Comparison of ENCODE assay signal across 27 cellular contexts in the genomic region with DNA sequence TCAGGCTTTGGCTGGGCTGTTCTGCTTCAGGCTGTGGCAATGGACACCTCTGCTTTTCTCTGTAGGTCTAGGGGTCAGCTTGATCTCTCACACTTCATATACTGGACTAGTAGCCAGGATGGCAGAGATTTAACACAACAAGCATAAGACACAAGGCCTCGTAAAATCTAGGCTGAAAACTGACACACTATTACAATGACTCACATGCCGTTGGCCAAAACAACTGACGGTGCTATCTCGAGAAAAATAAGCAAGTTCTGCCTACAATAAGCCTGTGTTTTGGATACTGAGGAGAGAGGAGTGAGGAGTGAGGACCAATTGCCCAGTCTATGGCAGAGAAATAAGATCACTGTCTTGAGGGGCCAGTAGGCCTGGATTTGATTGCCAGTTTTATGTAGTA.
A peak's percentile ranks its signal among the peaks of the same experiment; 100 is the strongest.
DNase-seq lines count a peak whose midpoint lies in the region; ATAC-seq and TF ChIP-seq lines count a peak whose summit lies in the region.
"Had no signal": no experiment of that assay in that cellular context is flagged by ENCODE, and none has a peak within 500 bp of the region (broad histone marks: within the 10 kb centered on the region; RNA-seq: fewer than 3 reads in every experiment).

No MANE protein-coding gene starts in this region.

- ATAC-seq in GM19395 (IDR thresholded peaks at IDR 0.05; ENCODE audit: unreplicated experiment) = no peak
- ATAC-seq: activated T-cell treated with anti-CD3 and anti-CD28 coated beads, Interleukin-2, amount 50 U/mL, for 72 hours; body of pancreas; heart right ventricle; right lobe of liver; T-cell had no signal

- H3K27ac ChIP-seq in hepatocyte = peak overlapping the region; percentile 25
- H3K27ac ChIP-seq in uterus = peak overlapping the region; percentile 63 to 73
- H3K27ac ChIP-seq: body of pancreas, esophagus squamous epithelium, heart right ventricle, HL-60, right lobe of liver, RWPE1, SJSA1, transverse colon had no signal

- DNase-seq in H4 (ENCODE audit: low spot score) = peak; percentile 56
- peak; percentile 14 for DNase-seq in NCI-H226
- no peak for DNase-seq in hepatocyte (ENCODE audit: low spot score)
- peak in 1 of 2 donors; percentile 63 for DNase-seq in uterus
- no peak for DNase-seq in stimulated activated CD4-positive, alpha-beta T cell treated with anti-CD3 and anti-CD28 coated beads, Interleukin-4, amount 100 ng/mL, for 1 hour
- no peak for DNase-seq in cardiac septum (ENCODE audit: low spot score)
- DNase-seq: activated B cell treated with CpG ODN at 0.5 μM for 24 hours; activated CD4-positive, alpha-beta T cell treated with anti-CD3 and anti-CD28 coated beads, Interleukin-2, amount 10 ng/mL, durations not matched to agents 7 days and 5 days; activated naive CD4-positive, alpha-beta T cell treated with Interleukin-2 at 50 U/mL for 16 hours; activated T-cell treated with anti-CD3 and anti-CD28 coated beads, Interleukin-2, amount 50 U/mL, for 72 hours; body of pancreas; Caco-2; cerebellar nuclear complex; esophagus squamous epithelium; GOT3; heart right ventricle; kidney glomerular epithelial cell; MV-4-11; naive B cell; right lobe of liver; stimulated activated CD4-positive, alpha-beta T cell treated with anti-CD3 and anti-CD28 coated beads, Interleukin-4, amount 100 ng/mL, for 4 hours; T-cell; transverse colon had no signal

- H3K27me3 ChIP-seq in hepatocyte = no peaks in the 10 kb centered on the region
- H3K27me3 ChIP-seq in uterus = no peaks in the 10 kb centered on the region
- H3K27me3 ChIP-seq: body of pancreas, esophagus squamous epithelium, heart right ventricle, right lobe of liver, SJSA1, transverse colon had no signal

- no peak overlapping the region for H2AFZ ChIP-seq in hepatocyte

- H3K4me1 ChIP-seq in hepatocyte (ENCODE audit: insufficient read depth) (peaks cover 7% of the 10 kb centered on the region), uterus (peaks cover 0 to 6% of the 10 kb centered on the region in 2 donors)
- H3K4me1 ChIP-seq: body of pancreas, esophagus squamous epithelium, right lobe of liver had no signal

- H3K36me3 ChIP-seq in hepatocyte (replicated peaks; ENCODE audit: insufficient read depth, low read depth) (no peaks in the 10 kb centered on the region), uterus (no peaks in the 10 kb centered on the region)
- H3K36me3 ChIP-seq: esophagus squamous epithelium, heart right ventricle, right lobe of liver, SJSA1, transverse colon had no signal

- TF ChIP-seq CTCF in hepatocyte (IDR thresholded peaks at IDR 0.05; ENCODE audit: poor library complexity) = no peak
- TF ChIP-seq CTCF in uterus (IDR thresholded peaks at IDR 0.05) = no peak

- H4K20me1 ChIP-seq in hepatocyte (ENCODE audit: insufficient read depth, poor library complexity, severe bottlenecking) = no peaks in the 10 kb centered on the region

- TF ChIP-seq POLR2A in uterus (IDR thresholded peaks at IDR 0.05) = no peak

- H3K9me3 ChIP-seq in hepatocyte (ENCODE audit: low read depth) = no peaks in the 10 kb centered on the region
- no peaks in the 10 kb centered on the region for H3K9me3 ChIP-seq in uterus
- H3K9me3 ChIP-seq: body of pancreas, Caco-2, esophagus squamous epithelium, heart right ventricle, right lobe of liver, SJSA1, transverse colon had no signal

- 53% methylated on average over 4 of the region's 4 CpGs for WGBS in hepatocyte (ENCODE audit: low lambda C conversion rate, missing lambda C conversion rate)

- intact Hi-C loops in uterus (cut with DNase I; ENCODE audit: low total_unique reads) (no loop called here), cardiac septum (cut with DNase I) (loop anchor here (10.0 kb wide), 1 partner anchor 103 kb away; no protein-coding TSS in a partner anchor)

- H3K4me3 ChIP-seq in hepatocyte (no peak overlapping the region), uterus (no peak overlapping the region)
- H3K4me3 ChIP-seq: body of pancreas, esophagus squamous epithelium, heart right ventricle, right lobe of liver, SJSA1, transverse colon had no signal

- H3K9me2 ChIP-seq in hepatocyte (replicated peaks; ENCODE audit: insufficient read depth) = no peaks in the 10 kb centered on the region

- H3K79me2 ChIP-seq in hepatocyte = no peaks in the 10 kb centered on the region

- no peak overlapping the region for H3K4me2 ChIP-seq in hepatocyte

Comparison
In these comparisons a context has a peak if more than half of its experiments do, and no peak if none do; other contexts are left out.
1. DNase-seq: peak in H4 (single experiment) and NCI-H226 (single experiment); none in hepatocyte (single experiment), stimulated activated CD4-positive, alpha-beta T cell treated with anti-CD3 and anti-CD28 coated beads, Interleukin-4, amount 100 ng/mL, for 1 hour (single experiment) and cardiac septum (single experiment).